In the genomic region with DNA sequence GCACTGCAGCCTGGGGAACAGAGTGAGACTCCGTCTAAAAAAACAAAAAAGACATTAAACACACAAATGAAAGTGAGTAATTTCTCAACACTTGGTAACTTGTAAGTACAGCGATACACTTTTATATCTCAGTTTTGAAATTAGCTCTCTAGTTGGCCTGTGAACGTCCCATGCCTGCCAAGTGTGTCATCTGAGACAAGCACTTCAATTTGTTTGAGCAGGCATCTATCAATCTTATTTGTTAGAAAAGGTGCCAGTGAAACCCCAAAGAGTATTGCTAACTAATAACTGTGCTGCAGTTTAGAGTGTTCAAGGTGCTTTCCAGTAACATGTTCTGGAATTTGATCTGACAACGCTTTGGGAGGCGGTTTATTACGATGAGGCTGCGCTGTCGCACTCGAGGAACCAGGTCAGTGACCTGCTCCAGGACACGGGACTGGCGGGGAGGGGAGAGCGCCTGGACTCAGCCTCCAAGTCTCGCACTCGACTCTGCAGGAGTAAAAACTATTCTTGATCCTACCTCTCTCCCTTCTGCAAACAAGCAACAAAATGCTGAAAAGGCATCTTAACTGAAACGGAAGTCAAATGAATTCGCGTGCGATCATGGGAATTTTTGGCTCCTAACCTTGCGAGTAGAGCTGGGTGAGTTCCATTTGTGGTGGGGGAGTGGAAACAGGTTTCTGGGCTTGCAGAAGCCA, we compare ENCODE assay signal across 8 cellular contexts. TPM values are rescaled to one million over a fixed set of nuclear protein-coding genes. Genes with fewer than 3 reads are reported as not detected.
DNase-seq lines count a peak whose midpoint lies in the region; ATAC-seq, FAIRE-seq and TF ChIP-seq lines count a peak whose summit lies in the region.

No MANE protein-coding gene starts in this region.

- peak overlapping the region; percentile 96 for H3K4me2 ChIP-seq in H9 (ENCODE audit: insufficient read depth, insufficient read length, low read length)

- no peaks in the 10 kb centered on the region for H3K4me1 ChIP-seq in BE2C
- peaks cover 6% of the 10 kb centered on the region for H3K4me1 ChIP-seq in H9 (ENCODE audit: insufficient read depth, low read length)
- no peaks in the 10 kb centered on the region for H3K4me1 ChIP-seq in endocrine pancreas (ENCODE audit: control insufficient read depth, insufficient read depth, low read length)
- H3K4me1 ChIP-seq in mesodermal cell (ENCODE audit: control insufficient read depth, insufficient read depth, low read length, poor library complexity, severe bottlenecking): peaks cover 8% of the 10 kb centered on the region

- peaks cover 3% of the 10 kb centered on the region for H3K79me1 ChIP-seq in H9 (ENCODE audit: insufficient read depth, low read depth, low read length, poor library complexity, severe bottlenecking)

- H4K20me1 ChIP-seq in H9 (ENCODE audit: control insufficient read depth, insufficient read depth, insufficient read length): no peaks in the 10 kb centered on the region

- H3K4me1 Mint-ChIP-seq in H9: peaks cover 38 to 39% of the 10 kb centered on the region in 2 experiments

- H3K27ac Mint-ChIP-seq in H9: peak overlapping the region; percentile 93 to 98 (median 95); a peak in 6 of 7 replicates

- peak overlapping the region; percentile 94 for H3K14ac ChIP-seq in H9 (ENCODE audit: insufficient read depth, low read length)

- H3K18ac ChIP-seq in H9 (ENCODE audit: insufficient read length, low read depth, low read length): peak overlapping the region; percentile 83

- peaks cover 16% of the 10 kb centered on the region for H3K23me2 ChIP-seq in H9 (ENCODE audit: insufficient read length, low read depth, low read length, poor library complexity, severe bottlenecking)

- peaks cover 29% of the 10 kb centered on the region for H3K79me2 ChIP-seq in H9 (ENCODE audit: insufficient read depth, low read length)

- WGBS in H9 (ENCODE audit: extremely low coverage, insufficient read length, low lambda C conversion rate): no CpG with 5 or more reads among the region's 19 CpGs
- WGBS in mesodermal cell (ENCODE audit: insufficient coverage in 2 of 2), 2 experiments: 22 to 28% methylated on average over 8 to 13 of the region's 19 CpGs

- H2BK120ac ChIP-seq in H9 (ENCODE audit: low read depth, low read length, poor library complexity, severe bottlenecking): no peak overlapping the region

- no peak for DNase-seq in BE2C
- no peak for DNase-seq in H9
- DNase-seq in SK-N-DZ (ENCODE audit: low spot score): peak; percentile 2
- no peak for DNase-seq in HTR-8/SVneo (ENCODE audit: insufficient read length, low spot score)

- peak overlapping the region; percentile 89 for H3K9ac ChIP-seq in H9 (ENCODE audit: extremely low read depth, insufficient read length, low read length)
- H3K9ac ChIP-seq in endocrine pancreas (ENCODE audit: control insufficient read depth, insufficient read depth, low read length): peak overlapping the region; percentile 92

- H3K27ac ChIP-seq in H9 (ENCODE audit: insufficient read length, low read depth, low read length) (peak overlapping the region; percentile 50), mesodermal cell (ENCODE audit: low read depth, low read length, severe bottlenecking) (no peak overlapping the region), temporal lobe (ENCODE audit: low read depth, low read length) (peak overlapping the region; percentile 70)

- no peaks in the 10 kb centered on the region for H3K27me3 Mint-ChIP-seq in H9 (ENCODE audit: low read depth)

- H3K36me3 Mint-ChIP-seq in H9 (ENCODE audit: insufficient read depth in 1 of 3, low read depth in 3 of 3): peaks cover 5 to 17% (median 16%) of the 10 kb centered on the region in 3 experiments

- H2BK15ac ChIP-seq in H9 (ENCODE audit: low read depth, low read length): no peak overlapping the region

- H3K9me3 Mint-ChIP-seq in H9: peaks cover 3 to 4% of the 10 kb centered on the region in 2 experiments; a peak in 2 of 5 replicates

- H3K56ac ChIP-seq in H9 (ENCODE audit: insufficient read length, low read depth, low read length): no peak overlapping the region

- no peak overlapping the region for H3T11ph ChIP-seq in H9 (ENCODE audit: low read length)

- H3K4me3 ChIP-seq in BE2C (ENCODE audit: low read depth, low read length) (peak overlapping the region; percentile 77), endocrine pancreas (ENCODE audit: control insufficient read depth, insufficient read depth, low read length) (peak overlapping the region; percentile 90), mesodermal cell (ENCODE audit: extremely low read depth, insufficient read depth, low read length, poor library complexity, severe bottlenecking) (peak overlapping the region; percentile 84)

- ATAC-seq in GM18861 (IDR thresholded peaks at IDR 0.05; ENCODE audit: unreplicated experiment): no peak

- H3K4me3 Mint-ChIP-seq in H9: peak overlapping the region; percentile 92 to 95

- TF ChIP-seq CTCF in BE2C (IDR thresholded peaks at IDR 0.05; ENCODE audit: low read depth, low read length) (no peak), H9 (conservative IDR thresholded peaks at IDR 0.05) (no peak)

- H2AK5ac ChIP-seq in H9 (ENCODE audit: insufficient read length, low read length): no peak overlapping the region

- no peak overlapping the region for H2BK12ac ChIP-seq in H9 (ENCODE audit: insufficient read length, low read depth, low read length)

- no peak overlapping the region for H2AFZ ChIP-seq in H9 (ENCODE audit: low read length)

- H3K36me3 ChIP-seq in BE2C (no peaks in the 10 kb centered on the region), endocrine pancreas (ENCODE audit: control insufficient read depth, insufficient read depth, low read length) (no peaks in the 10 kb centered on the region), mesodermal cell (ENCODE audit: control insufficient read depth, insufficient read depth, low read length) (peaks cover 10% of the 10 kb centered on the region)

- H3K4ac ChIP-seq in H9 (ENCODE audit: low read depth, low read length): no peak overlapping the region

- H4K91ac ChIP-seq in H9 (ENCODE audit: insufficient read length, low read depth, low read length): no peak overlapping the region

- H4K8ac ChIP-seq in H9 (replicated peaks; ENCODE audit: insufficient read length, low read depth, low read length): no peak overlapping the region

- H3K27me3 ChIP-seq in BE2C: no peaks in the 10 kb centered on the region
- H3K27me3 ChIP-seq in H9 (ENCODE audit: insufficient read depth, low read length): no peaks in the 10 kb centered on the region
- no peaks in the 10 kb centered on the region for H3K27me3 ChIP-seq in endocrine pancreas (ENCODE audit: control insufficient read depth, insufficient read depth, low read length)

- H3K23ac ChIP-seq in H9 (ENCODE audit: insufficient read length, low read depth, low read length): no peak overlapping the region

- no peak for FAIRE-seq in HTR-8/SVneo (lab: Jason Lieb, UNC)

- H3K9me3 ChIP-seq in BE2C (no peaks in the 10 kb centered on the region), H9 (ENCODE audit: control insufficient read depth, low read depth, low read length) (no peaks in the 10 kb centered on the region), endocrine pancreas (ENCODE audit: control insufficient read depth, low read length) (no peaks in the 10 kb centered on the region), mesodermal cell (ENCODE audit: control insufficient read depth, low read length) (no peaks in the 10 kb centered on the region)

- no peak overlapping the region for H2BK5ac ChIP-seq in H9 (ENCODE audit: insufficient read length, low read length)

- no peak overlapping the region for H2BK20ac ChIP-seq in H9 (ENCODE audit: low read depth, low read length, poor library complexity, severe bottlenecking)

- no peak overlapping the region for H4K5ac ChIP-seq in H9 (ENCODE audit: insufficient read length, low read depth, low read length)

RNA-seq across cellular contexts. Expression of a gene that starts 1.1 kb away (rescaled TPM):
- 33.3 TPM for polyA plus RNA-seq in BE2C (2012; ENCODE audit: insufficient read depth, insufficient read length, low read depth)
- total RNA-seq in H9 (2021): 136 and 139 TPM in 2 replicates
- polyA plus RNA-seq in SK-N-DZ (2014; cell fraction: cytosol; rRNA removed): 64.8 and 65.7 TPM in 2 replicates
- polyA plus RNA-seq in SK-N-DZ (2014; cell fraction: nucleus; rRNA removed): 40.7 and 61.2 TPM in 2 replicates
- 56.9 TPM for polyA plus RNA-seq in mesodermal cell (2013, experiment 1 of 2)
- 57.0 TPM for polyA plus RNA-seq in mesodermal cell (2013, experiment 2 of 2)
- total RNA-seq in temporal lobe: 256 TPM
